8 cellular contexts compared by ENCODE assay signal in genomic region chr10:48655426-48656240, GRCh38. TPM values are rescaled to one million over a fixed set of nuclear protein-coding genes. Genes with fewer than 3 reads are reported as not detected.
A peak's percentile ranks its signal among the peaks of the same experiment; 100 is the strongest.
DNase-seq lines count a peak whose midpoint lies in the region; ATAC-seq, FAIRE-seq and TF ChIP-seq lines count a peak whose summit lies in the region.

No MANE protein-coding gene starts in this region.

- ATAC-seq in HG03159 (IDR thresholded peaks at IDR 0.05; ENCODE audit: unreplicated experiment) = peak; percentile 7
- no peak for ATAC-seq in HG03521 (IDR thresholded peaks at IDR 0.05; ENCODE audit: unreplicated experiment)

- DNase-seq in A172 (ENCODE audit: low spot score) (peak; percentile 76), GM12892 (ENCODE audit: insufficient read length) (no peak), glomerular visceral epithelial cell (ENCODE audit: extremely low spot score) (peak; percentile 86), nucleus accumbens (lab: John Stamatoyannopoulos, UW) (peak in 45 of 56 donors; percentile 27 to 94 (median 55)), NCI-H128 (lab: John Stamatoyannopoulos, UW; ENCODE audit: unreplicated experiment) (no peak)

- FAIRE-seq in GM12892 (lab: Jason Lieb, UNC) = peak; percentile 27

- no peak for TF ChIP-seq CTCF in WI38 (IDR thresholded peaks at IDR 0.05; ENCODE audit: low read depth, low read length)

- TF ChIP-seq POLR2A in GM12892 (IDR thresholded peaks at IDR 0.05; ENCODE audit: low read depth, low read length) = no peak

- peak overlapping the region; percentile 56 for H3K4me3 ChIP-seq in WI38 (ENCODE audit: low read depth, low read length)

RNA-seq across cellular contexts. Expression of gene WDFY4, which starts 29.0 kb away (rescaled TPM):
- total RNA-seq in A172 (2014; rRNA removed; shearing (Covaris generic)) = not detected in 2 replicates
- 36.4 TPM for polyA plus RNA-seq in GM12892 (2012; ENCODE audit: missing spikeins)

RNA-seq across cellular contexts. Expression of gene ARHGAP22, which starts 50.8 kb away (rescaled TPM):
- total RNA-seq in A172 (2014; rRNA removed; shearing (Covaris generic)) = 6.1 and 8.2 TPM in 2 replicates
- polyA plus RNA-seq in GM12892 (2012; ENCODE audit: missing spikeins) = 0.34 TPM

Comparison
In these comparisons a context has a peak if more than half of its experiments do, and no peak if none do; other contexts are left out.
1. DNase-seq: peak in A172 (single experiment), glomerular visceral epithelial cell (single experiment) and nucleus accumbens (45 of 56); none in GM12892 (single experiment) and NCI-H128 (single experiment).